Comparison of ENCODE assay signal across 8 cellular contexts in the genomic region with DNA sequence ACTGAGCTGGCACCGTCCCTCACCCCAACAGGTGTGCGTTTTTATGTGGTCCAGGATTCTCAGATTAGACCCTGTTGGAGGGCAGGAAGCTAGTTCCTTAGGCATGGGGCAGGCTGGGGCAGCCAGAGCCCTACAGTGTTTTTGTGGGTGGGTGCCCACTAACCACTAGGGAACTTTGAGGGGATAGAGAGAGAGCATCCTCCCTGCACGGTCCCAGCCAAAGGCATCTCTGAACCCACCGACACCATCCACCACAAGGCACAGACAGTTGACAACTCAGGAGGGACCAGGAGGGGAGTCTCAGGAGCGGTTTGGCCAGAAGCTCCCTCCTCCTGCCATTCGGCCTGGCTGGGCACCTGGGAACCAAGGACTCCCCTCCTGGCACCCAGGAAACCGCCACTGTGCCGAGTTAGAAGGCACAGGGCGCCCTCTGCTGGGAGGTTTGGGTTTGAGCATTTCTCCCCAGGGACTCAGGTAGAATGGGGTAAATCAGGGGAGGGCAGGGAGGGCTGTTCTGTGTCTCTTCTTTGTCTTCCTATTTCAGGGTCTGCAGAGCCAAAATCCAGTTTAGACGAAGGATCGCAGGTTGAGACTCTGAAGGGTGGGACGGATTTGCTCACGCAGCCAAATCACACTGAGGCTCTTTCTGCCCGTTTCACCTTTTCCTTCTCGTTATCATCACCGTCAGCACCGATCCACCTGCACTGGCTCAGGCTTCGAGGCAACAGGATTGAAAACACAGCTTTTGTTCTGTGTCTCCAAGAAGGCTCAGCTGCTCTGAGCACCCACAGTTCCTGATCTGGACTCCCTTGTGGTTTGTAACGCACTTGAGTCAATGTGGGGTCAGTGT.
DNase-seq lines count a peak whose midpoint lies in the region; ATAC-seq and TF ChIP-seq lines count a peak whose summit lies in the region.

No MANE protein-coding gene starts in this region.

- H3K4me3 Mint-ChIP-seq in activated naive CD4-positive, alpha-beta T cell treated with anti-CD3 and anti-CD28 coated beads, Interleukin-2, amount 10 ng/mL, durations not matched to agents 7 days and 5 days: no peak overlapping the region

- no peaks in the 10 kb centered on the region for H3K9me2 ChIP-seq in HCT116 (ENCODE audit: insufficient read depth)

- H3K27me3 Mint-ChIP-seq in activated naive CD4-positive, alpha-beta T cell treated with anti-CD3 and anti-CD28 coated beads, Interleukin-2, amount 10 ng/mL, durations not matched to agents 7 days and 5 days: peaks cover 21% of the 10 kb centered on the region

- RAD21 ChIA-PET in HCT116 (lab: Charles Lee; ENCODE audit: low non-redundant PET in 1 of 2, low total read pairs in 2 of 2, uncharacterized antibody in 2 of 2, unreplicated experiment in 2 of 2): interaction anchor here (0.9 to 1.4 kb wide), 4 partner anchors 21 to 75 kb away, joined by 3 read pairs; no protein-coding TSS in a partner anchor

- no peaks in the 10 kb centered on the region for H3K36me3 Mint-ChIP-seq in activated naive CD4-positive, alpha-beta T cell treated with anti-CD3 and anti-CD28 coated beads, Interleukin-2, amount 10 ng/mL, durations not matched to agents 7 days and 5 days

- no peaks in the 10 kb centered on the region for H3K79me2 ChIP-seq in HCT116 (ENCODE audit: insufficient read depth, low read length)

- TF ChIP-seq CTCF in C4-2B (conservative IDR thresholded peaks at IDR 0.05) (peak; percentile 91), HCT116 (IDR thresholded peaks at IDR 0.05 in 2 of 3, conservative IDR thresholded peaks at IDR 0.05 in 1 of 3; ENCODE audit: borderline replicate concordance in 1 of 3, insufficient read depth in 1 of 3, low read depth in 2 of 3, low read length in 2 of 3) (peak; percentile 83 to 93 (median 86)), right atrium auricular region (IDR thresholded peaks at IDR 0.05) (peak; percentile 47 to 76)

- CTCF ChIA-PET in HCT116 (lab: Charles Lee): interaction anchor here (0.6 to 8.2 kb wide), 9 partner anchors 16 to 309 kb away, joined by 3 to 102 read pairs (median 5); no protein-coding TSS in a partner anchor
- CTCF ChIA-PET in activated naive CD4-positive, alpha-beta T cell treated with anti-CD3 and anti-CD28 coated beads, Interleukin-2, amount 10 ng/mL, durations not matched to agents 7 days and 5 days (lab: Charles Lee): interaction anchor here (1.1 to 8.3 kb wide), 11 partner anchors 12 to 202 kb away, joined by 3 to 122 read pairs (median 5); partner anchors contain the start of gene COL13A1

- intact Hi-C loops in HCT116 (cut with micrococcal nuclease): loop anchor here (1.0 to 10.0 kb wide), 4 partner anchors 20 to 292 kb away; no protein-coding TSS in a partner anchor

- H3K27ac ChIP-seq in C4-2B (no peak overlapping the region), HCT116 (ENCODE audit: low read depth, low read length) (no peak overlapping the region), SJSA1 (no peak overlapping the region), right atrium auricular region (no peak overlapping the region)

- H3K4me1 ChIP-seq in HCT116 (ENCODE audit: control insufficient read depth in 1 of 2, insufficient read depth in 2 of 2, low read length in 2 of 2) (no peaks in the 10 kb centered on the region; a peak in 2 of 4 replicates), SJSA1 (replicated peaks) (peaks cover 5% of the 10 kb centered on the region; the same call in 1 of the 2 replicates), right atrium auricular region (peaks cover 0 to 13% of the 10 kb centered on the region in 2 donors)

- H3K9ac ChIP-seq in HCT116 (ENCODE audit: low read length): no peak overlapping the region

- POLR2A ChIA-PET in HCT116 (lab: Charles Lee): no interaction called here

- peak overlapping the region; percentile 84 for H2AFZ ChIP-seq in HCT116 (ENCODE audit: low read depth, low read length, poor library complexity, severe bottlenecking)

- ATAC-seq in HCT116 (peak; percentile 99), HG02678 (IDR thresholded peaks at IDR 0.05; ENCODE audit: unreplicated experiment) (no peak), HG02571 (IDR thresholded peaks at IDR 0.05; ENCODE audit: unreplicated experiment) (no peak)

- H3K4me3 ChIP-seq in HCT116 (replicated peaks in 1 of 2; ENCODE audit: low read depth in 1 of 2, low read length in 2 of 2): no peak overlapping the region
- no peak overlapping the region for H3K4me3 ChIP-seq in SJSA1
- no peak overlapping the region for H3K4me3 ChIP-seq in right atrium auricular region

- no peaks in the 10 kb centered on the region for H3K27me3 ChIP-seq in HCT116 (ENCODE audit: insufficient read depth, low read length)
- no peaks in the 10 kb centered on the region for H3K27me3 ChIP-seq in SJSA1 (replicated peaks)
- no peaks in the 10 kb centered on the region for H3K27me3 ChIP-seq in right atrium auricular region

- no peak for TF ChIP-seq POLR2A in HCT116 (IDR thresholded peaks at IDR 0.05; ENCODE audit: borderline replicate concordance, extremely low read depth, insufficient read depth, insufficient read length)

- no peak overlapping the region for H3K4me2 ChIP-seq in HCT116 (ENCODE audit: low read length)

- H3K4me1 Mint-ChIP-seq in activated naive CD4-positive, alpha-beta T cell treated with anti-CD3 and anti-CD28 coated beads, Interleukin-2, amount 10 ng/mL, durations not matched to agents 7 days and 5 days: no peaks in the 10 kb centered on the region

- no TSS peak for BruUV-seq in HCT116 (replicated peaks; lab: Mats Ljungman, UMichigan)

- H3K9me3 ChIP-seq in HCT116 (ENCODE audit: control insufficient read depth in 1 of 2, insufficient read depth in 1 of 2, low read depth in 1 of 2, low read length in 2 of 2): no peaks in the 10 kb centered on the region
- H3K9me3 ChIP-seq in SJSA1 (replicated peaks): no peaks in the 10 kb centered on the region
- peaks cover 0 to 8% of the 10 kb centered on the region in 2 donors for H3K9me3 ChIP-seq in right atrium auricular region

- no peaks in the 10 kb centered on the region for H4K20me1 ChIP-seq in HCT116 (ENCODE audit: insufficient read depth)

- DNase-seq in HCT116 (ENCODE audit: low read depth, low spot score) (peak; percentile 51), SJSA1 (ENCODE audit: low read depth in 1 of 2, low spot score in 2 of 2) (peak; percentile 53 to 67), right atrium auricular region (ENCODE audit: low spot score) (no peak)
- DNase-seq in activated naive CD4-positive, alpha-beta T cell treated with anti-CD3 and anti-CD28 coated beads, Interleukin-2, amount 10 ng/mL, durations not matched to agents 7 days and 5 days: peak; percentile 79
- peak; percentile 59 for DNase-seq in stimulated activated CD4-positive, alpha-beta T cell treated with anti-CD3 and anti-CD28 coated beads, Interleukin-1b, Interleukin-23, amount 100 ng/mL, for 48 hours

- no peaks in the 10 kb centered on the region for H3K36me3 ChIP-seq in HCT116 (ENCODE audit: control insufficient read depth in 1 of 2, insufficient read depth in 2 of 2, low read length in 2 of 2)
- no peaks in the 10 kb centered on the region for H3K36me3 ChIP-seq in SJSA1
- H3K36me3 ChIP-seq in right atrium auricular region: no peaks in the 10 kb centered on the region

- H3K9me3 Mint-ChIP-seq in activated naive CD4-positive, alpha-beta T cell treated with anti-CD3 and anti-CD28 coated beads, Interleukin-2, amount 10 ng/mL, durations not matched to agents 7 days and 5 days: no peaks in the 10 kb centered on the region

- TF ChIP-seq RAD21 in HCT116 (IDR thresholded peaks at IDR 0.05; ENCODE audit: low read depth): peak; percentile 91

- H3K27ac Mint-ChIP-seq in activated naive CD4-positive, alpha-beta T cell treated with anti-CD3 and anti-CD28 coated beads, Interleukin-2, amount 10 ng/mL, durations not matched to agents 7 days and 5 days: no peak overlapping the region

TF ChIP-seq in HCT116, 20 proteins besides CTCF, POLR2A, EP300 and RAD21 (continues in another document):
- TF ChIP-seq, protein P1, sequence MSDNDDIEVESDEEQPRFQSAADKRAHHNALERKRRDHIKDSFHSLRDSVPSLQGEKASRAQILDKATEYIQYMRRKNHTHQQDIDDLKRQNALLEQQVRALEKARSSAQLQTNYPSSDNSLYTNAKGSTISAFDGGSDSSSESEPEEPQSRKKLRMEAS (IDR thresholded peaks at IDR 0.05): no peak
- TF ChIP-seq ZNF274 (IDR thresholded peaks at IDR 0.05; ENCODE audit: low read depth, low read length) (no peak), SRF (IDR thresholded peaks at IDR 0.05; ENCODE audit: low read depth) (no peak), EGR1 (IDR thresholded peaks at IDR 0.05; ENCODE audit: low read depth) (no peak), JUND (IDR thresholded peaks at IDR 0.05) (no peak), EZH2 (IDR thresholded peaks at IDR 0.05) (no peak), ELF1 (IDR thresholded peaks at IDR 0.05; ENCODE audit: borderline replicate concordance, low read depth) (no peak), CBX3 (IDR thresholded peaks at IDR 0.05; ENCODE audit: low read depth) (no peak), TCF7L2 (IDR thresholded peaks at IDR 0.05; ENCODE audit: borderline replicate concordance, extremely low read depth, insufficient read depth, insufficient read length) (no peak), SIN3A (IDR thresholded peaks at IDR 0.05; ENCODE audit: low read depth) (no peak), ZBTB33 (IDR thresholded peaks at IDR 0.05; ENCODE audit: extremely low read depth, insufficient replicate concordance, low read length) (no peak), ZFX (IDR thresholded peaks at IDR 0.05) (no peak), FOSL1 (IDR thresholded peaks at IDR 0.05; ENCODE audit: low read depth) (no peak), EZH2phosphoT487 (IDR thresholded peaks at IDR 0.05; ENCODE audit: borderline replicate concordance) (no peak)
- TF ChIP-seq, protein P2, sequence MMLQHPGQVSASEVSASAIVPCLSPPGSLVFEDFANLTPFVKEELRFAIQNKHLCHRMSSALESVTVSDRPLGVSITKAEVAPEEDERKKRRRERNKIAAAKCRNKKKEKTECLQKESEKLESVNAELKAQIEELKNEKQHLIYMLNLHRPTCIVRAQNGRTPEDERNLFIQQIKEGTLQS (IDR thresholded peaks at IDR 0.05): no peak
